Comparison of ENCODE assay signal across 8 cellular contexts in genomic region chr1:225651376-225651871, GRCh38. TPM values are rescaled to one million over a fixed set of nuclear protein-coding genes. Genes with fewer than 3 reads are reported as not detected.
DNase-seq lines count a peak whose midpoint lies in the region; ATAC-seq and TF ChIP-seq lines count a peak whose summit lies in the region.

No MANE protein-coding gene starts in this region.

- peak overlapping the region in 4 of 5 donors; percentile 93 to 99 (median 98) for H3K27ac ChIP-seq in stomach

- no peaks in the 10 kb centered on the region for H3K36me3 ChIP-seq in stomach

- peaks cover 15 to 42% (median 28%) of the 10 kb centered on the region in 4 donors for H3K4me1 ChIP-seq in stomach

- ATAC-seq in activated CD4-positive, alpha-beta T cell treated with anti-CD3 and anti-CD28 coated beads for 36 hours, result no peak
- ATAC-seq in GM21381 (IDR thresholded peaks at IDR 0.05; ENCODE audit: unreplicated experiment) (no peak), HG02884 (IDR thresholded peaks at IDR 0.05; ENCODE audit: unreplicated experiment) (no peak)

- H3K27me3 Mint-ChIP-seq in activated CD4-positive, alpha-beta T cell treated with anti-CD3 and anti-CD28 coated beads for 36 hours, result peaks cover 34% of the 10 kb centered on the region

- POLR2A ChIA-PET in activated CD4-positive, alpha-beta T cell treated with anti-CD3 and anti-CD28 coated beads for 36 hours (lab: Charles Lee), result interaction anchor here (0.6 kb wide), 1 partner anchor 244 kb away, joined by 4 read pairs; no protein-coding TSS in a partner anchor

- TF ChIP-seq EP300 in stomach (IDR thresholded peaks at IDR 0.05), result no peak

- CTCF ChIA-PET in activated CD4-positive, alpha-beta T cell treated with anti-CD3 and anti-CD28 coated beads for 36 hours (lab: Charles Lee), result interaction anchor here (0.8 kb wide), 1 partner anchor 474 kb away, joined by 3 read pairs; no protein-coding TSS in a partner anchor

- no peak overlapping the region for H3K27ac Mint-ChIP-seq in activated CD4-positive, alpha-beta T cell treated with anti-CD3 and anti-CD28 coated beads for 36 hours

- peak overlapping the region; percentile 75 for H3K4me3 Mint-ChIP-seq in activated CD4-positive, alpha-beta T cell treated with anti-CD3 and anti-CD28 coated beads for 36 hours

- WGBS in stomach, 5 donors, result 13 to 29% (median 18%) methylated on average over 8 of the region's 8 CpGs

- TF ChIP-seq CTCF in WI38 (IDR thresholded peaks at IDR 0.05; ENCODE audit: low read depth, low read length) (no peak), stomach (IDR thresholded peaks at IDR 0.05) (no peak)

- H3K36me3 Mint-ChIP-seq in activated CD4-positive, alpha-beta T cell treated with anti-CD3 and anti-CD28 coated beads for 36 hours (ENCODE audit: low read depth), result no peaks in the 10 kb centered on the region

- H3K9me3 ChIP-seq in stomach, result no peaks in the 10 kb centered on the region

- no peak for TF ChIP-seq POLR2A in stomach (IDR thresholded peaks at IDR 0.05)

- no peak for DNase-seq in activated CD4-positive, alpha-beta T cell treated with anti-CD3 and anti-CD28 coated beads for 36 hours
- no peak for DNase-seq in activated CD4-positive, alpha-beta T cell treated with anti-CD3 and anti-CD28 coated beads, Interleukin-2, amount 50 U/mL, for 4 hours
- DNase-seq in stomach, result no peak
- DNase-seq in cerebellar nuclear complex (lab: John Stamatoyannopoulos, UW), result no peak

- H3K4me3 ChIP-seq in WI38 (ENCODE audit: low read depth, low read length) (peak overlapping the region; percentile 71), iPS-11a (ENCODE audit: low read depth, low read length) (peak overlapping the region; percentile 73), stomach (peak overlapping the region; percentile 67 to 96 (median 90))

- no peaks in the 10 kb centered on the region for H3K27me3 ChIP-seq in stomach

- intact Hi-C loops in activated CD4-positive, alpha-beta T cell treated with anti-CD3 and anti-CD28 coated beads for 36 hours (cut with DNase I, micrococcal nuclease), result loop anchor here (10.0 kb wide), 2 partner anchors 177 to 323 kb away; no protein-coding TSS in a partner anchor
- intact Hi-C loops in stomach (cut with DNase I; ENCODE audit: low total_unique reads), result no loop called here

- no peaks in the 10 kb centered on the region for H3K9me3 Mint-ChIP-seq in activated CD4-positive, alpha-beta T cell treated with anti-CD3 and anti-CD28 coated beads for 36 hours (ENCODE audit: low read depth)

- peaks cover 12% of the 10 kb centered on the region for H3K4me1 Mint-ChIP-seq in activated CD4-positive, alpha-beta T cell treated with anti-CD3 and anti-CD28 coated beads for 36 hours

RNA-seq across cellular contexts. Expression of gene ENAH, which starts 1.5 kb away (rescaled TPM):
- total RNA-seq in activated CD4-positive, alpha-beta T cell treated with anti-CD3 and anti-CD28 coated beads for 36 hours, result under 1 TPM; 0.62 to 0.81 TPM
- total RNA-seq in stomach, result 100 to 1,000 TPM in 4 of 5 donors, 10 to 100 TPM in 1; 70.1 to 186 (median 154) TPM
- 10 to 100 TPM in 2 of 3 donors, 1 to 10 TPM in 1; 8.5 to 40.9 (median 38.5) TPM for polyA plus RNA-seq in stomach

Comparison
In these comparisons a context has a peak if more than half of its experiments do, and no peak if none do; other contexts are left out.
1. RNA of gene ENAH, which starts 1.5 kb away (total RNA-seq): 70.1 to 186 TPM in stomach; 0.62 to 0.81 TPM in activated CD4-positive, alpha-beta T cell treated with anti-CD3 and anti-CD28 coated beads for 36 hours; every median in the first group is over 10 times any median in the second.
2. Peak in every context shown above with its lines, with median percentiles within 50 percentile points of each other: H3K4me3 ChIP-seq.